ENCODE assay signal across 9 cellular contexts in the genomic region with DNA sequence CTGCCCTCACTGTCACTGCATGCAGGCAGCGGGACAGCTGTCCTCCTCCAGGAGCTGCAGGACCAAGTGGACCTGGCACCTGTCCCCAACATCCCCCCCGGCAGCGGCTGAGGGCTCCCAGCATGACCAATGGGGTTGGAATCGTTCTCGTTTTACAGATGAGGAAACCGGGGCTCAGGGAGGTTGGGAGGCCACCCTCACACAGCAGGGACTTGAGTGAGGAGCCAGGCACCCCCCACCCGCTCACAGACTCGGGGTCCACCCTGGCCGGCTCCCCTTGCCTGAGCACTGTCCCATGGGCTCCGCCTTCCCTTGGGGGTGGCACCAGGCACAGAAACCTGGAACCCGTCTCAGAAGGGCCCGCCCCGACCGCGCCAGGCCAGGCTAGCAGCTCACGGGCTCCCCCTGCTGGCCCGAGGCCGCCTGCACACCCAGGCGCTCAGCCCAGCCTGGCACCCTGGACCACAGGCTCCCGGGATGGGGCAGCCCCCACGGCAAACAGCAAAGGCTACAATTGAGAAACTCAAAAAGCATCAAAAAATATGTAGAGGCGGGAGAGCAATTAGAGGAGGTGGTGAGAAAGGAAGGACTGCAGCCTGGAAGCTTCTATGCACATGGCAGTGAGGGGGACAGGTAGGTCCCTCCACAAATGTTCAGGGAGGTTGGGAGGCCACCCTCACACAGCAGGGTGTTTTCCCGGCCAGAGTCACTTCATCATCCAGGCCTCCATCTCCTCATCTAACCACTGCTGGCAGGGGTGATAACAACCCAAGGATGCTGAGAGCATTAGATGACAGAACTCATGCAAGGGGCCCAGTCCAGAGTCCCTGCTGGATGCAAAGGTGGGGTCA. TPM values are rescaled to one million over a fixed set of nuclear protein-coding genes. Genes with fewer than 3 reads are reported as not detected.
A peak's percentile ranks its signal among the peaks of the same experiment; 100 is the strongest.
DNase-seq lines count a peak whose midpoint lies in the region; ATAC-seq, FAIRE-seq and TF ChIP-seq lines count a peak whose summit lies in the region.
"Had no signal": no experiment of that assay in that cellular context is flagged by ENCODE, and none has a peak within 500 bp of the region (broad histone marks: within the 10 kb centered on the region; RNA-seq: fewer than 3 reads in every experiment).

No MANE protein-coding gene starts in this region.

- H3K27me3 Mint-ChIP-seq in activated T-helper 17 cell treated with anti-CD3 and anti-CD28 coated beads, Interleukin-2, amount 50 U/mL, for 72 hours = no peaks in the 10 kb centered on the region

- WGBS in pancreas, 2 donors = 17 to 18% methylated on average over 23 of the region's 23 CpGs
- WGBS in upper lobe of left lung, 2 donors = 1 to 24% methylated on average over 13 to 22 of the region's 23 CpGs

- no peaks in the 10 kb centered on the region for H3K9me3 Mint-ChIP-seq in activated T-helper 17 cell treated with anti-CD3 and anti-CD28 coated beads, Interleukin-2, amount 50 U/mL, for 72 hours

- H3K4me1 ChIP-seq in Peyer's patch = peaks cover 0 to 18% (median 2%) of the 10 kb centered on the region in 4 donors
- peaks cover 14 to 19% (median 14%) of the 10 kb centered on the region in 3 donors for H3K4me1 ChIP-seq in pancreas
- peaks cover 8 to 16% (median 12%) of the 10 kb centered on the region in 4 donors for H3K4me1 ChIP-seq in upper lobe of left lung

- TF ChIP-seq CTCF in Peyer's patch (IDR thresholded peaks at IDR 0.05) (peak; percentile 93 to 100 (median 96)), pancreas (IDR thresholded peaks at IDR 0.05) (peak; percentile 98 to 100 (median 99)), upper lobe of left lung (IDR thresholded peaks at IDR 0.05) (peak; percentile 94 to 99 (median 96))

- no peak overlapping the region for H3K4me3 Mint-ChIP-seq in activated T-helper 17 cell treated with anti-CD3 and anti-CD28 coated beads, Interleukin-2, amount 50 U/mL, for 72 hours

- ATAC-seq in HG03432 (IDR thresholded peaks at IDR 0.05; ENCODE audit: unreplicated experiment) (peak; percentile 75), pancreas (peak; percentile 65 to 87 (median 80)), upper lobe of left lung (ENCODE audit: low FRiP score in 2 of 2) (peak; percentile 86 to 91)
- peak; percentile 93 for ATAC-seq in activated T-helper 17 cell treated with anti-CD3 and anti-CD28 coated beads, Interleukin-2, amount 50 U/mL, for 72 hours (replicated peaks)

- no peaks in the 10 kb centered on the region for H3K4me1 Mint-ChIP-seq in activated T-helper 17 cell treated with anti-CD3 and anti-CD28 coated beads, Interleukin-2, amount 50 U/mL, for 72 hours

- no peak for TF ChIP-seq EP300 in upper lobe of left lung (IDR thresholded peaks at IDR 0.05)

- FAIRE-seq in frontal cortex (lab: Jason Lieb, UNC) (no peak), pancreas (lab: Jason Lieb, UNC) (no peak)
- FAIRE-seq: A204.1 had no signal

- no peak overlapping the region for H3K27ac ChIP-seq in Peyer's patch
- no peak overlapping the region for H3K27ac ChIP-seq in pancreas
- H3K27ac ChIP-seq in upper lobe of left lung = no peak overlapping the region

- H3K4me3 ChIP-seq in Peyer's patch = no peak overlapping the region
- no peak overlapping the region for H3K4me3 ChIP-seq in pancreas
- no peak overlapping the region for H3K4me3 ChIP-seq in upper lobe of left lung

- H3K36me3 Mint-ChIP-seq in activated T-helper 17 cell treated with anti-CD3 and anti-CD28 coated beads, Interleukin-2, amount 50 U/mL, for 72 hours (ENCODE audit: low read depth) = no peaks in the 10 kb centered on the region

- H3K36me3 ChIP-seq in Peyer's patch = no peaks in the 10 kb centered on the region
- H3K36me3 ChIP-seq in pancreas = no peaks in the 10 kb centered on the region
- no peaks in the 10 kb centered on the region for H3K36me3 ChIP-seq in upper lobe of left lung

- no peaks in the 10 kb centered on the region for H3K27me3 ChIP-seq in Peyer's patch
- no peaks in the 10 kb centered on the region for H3K27me3 ChIP-seq in pancreas
- H3K27me3 ChIP-seq in upper lobe of left lung = no peaks in the 10 kb centered on the region

- TF ChIP-seq POLR2A in Peyer's patch (IDR thresholded peaks at IDR 0.05) (no peak), upper lobe of left lung (IDR thresholded peaks at IDR 0.05) (no peak)

- intact Hi-C loops in pancreas (cut with DNase I) = loop anchor here in 2 of 3 donors (5.0 to 10.0 kb wide), 2 partner anchors 151 to 328 kb away; no protein-coding TSS in a partner anchor

- DNase-seq in DMS 273 (lab: John Stamatoyannopoulos, UW; ENCODE audit: unreplicated experiment) (peak; percentile 73), DMS 273 treated with DMSO at 0.1 percent for 48 hours (lab: John Stamatoyannopoulos, UW) (no peak), Peyer's patch (peak; percentile 51 to 83 (median 72)), frontal cortex (ENCODE audit: low spot score in 2 of 2) (peak; percentile 79 to 95), pancreas (peak; percentile 38 to 90 (median 74)), upper lobe of left lung (peak; percentile 72 to 95)

- H3K27ac Mint-ChIP-seq in activated T-helper 17 cell treated with anti-CD3 and anti-CD28 coated beads, Interleukin-2, amount 50 U/mL, for 72 hours = no peak overlapping the region

- H3K9me3 ChIP-seq in Peyer's patch (no peaks in the 10 kb centered on the region), pancreas (no peaks in the 10 kb centered on the region), upper lobe of left lung (no peaks in the 10 kb centered on the region)

RNA-seq across cellular contexts. Expression of a gene that starts 12.8 kb away (rescaled TPM):
- total RNA-seq in Peyer's patch = 10 to 100 TPM; 17.1 to 30.0 (median 29.3) TPM
- total RNA-seq in activated T-helper 17 cell treated with anti-CD3 and anti-CD28 coated beads, Interleukin-2, amount 50 U/mL, for 72 hours = 1 to 10 TPM; 5.4 to 9.6 TPM
- total RNA-seq in frontal cortex = 19.6 TPM
- total RNA-seq in pancreas = 10 to 100 TPM; 26.0 to 37.8 (median 30.3) TPM
- 100 to 1,000 TPM in 1 of 2 donors, 10 to 100 TPM in 1; 85.1 to 126 TPM for polyA plus RNA-seq in pancreas
- 10 to 100 TPM; 16.7 to 59.7 (median 33.5) TPM for total RNA-seq in upper lobe of left lung

RNA-seq across cellular contexts. Expression of a gene that starts 32.9 kb away (rescaled TPM):
- total RNA-seq in Peyer's patch (100 to 1,000 TPM in 1 of 4 donors, 10 to 100 TPM in 3; 50.3 to 106 (median 67.0) TPM), frontal cortex (91.7 TPM), pancreas (10 to 100 TPM; 23.7 to 73.0 (median 39.3) TPM), upper lobe of left lung (100 to 1,000 TPM in 1 of 6 donors, 10 to 100 TPM in 5; 37.8 to 132 (median 82.6) TPM)
- total RNA-seq in activated T-helper 17 cell treated with anti-CD3 and anti-CD28 coated beads, Interleukin-2, amount 50 U/mL, for 72 hours = 100 to 1,000 TPM; 259 to 462 TPM
- polyA plus RNA-seq in pancreas = 10 to 100 TPM; 34.2 to 37.6 TPM

RNA-seq across cellular contexts. Expression of a gene that starts 53.5 kb away (rescaled TPM):
- total RNA-seq in Peyer's patch (10 to 100 TPM; 15.1 to 94.1 (median 23.2) TPM), frontal cortex (0.41 TPM), pancreas (10 to 100 TPM in 2 of 6 donors, 1 to 10 TPM in 4; 1.9 to 16.3 (median 6.3) TPM), upper lobe of left lung (100 to 1,000 TPM in 3 of 6 donors, 10 to 100 TPM in 3; 33.2 to 119 (median 89.3) TPM)
- total RNA-seq in activated T-helper 17 cell treated with anti-CD3 and anti-CD28 coated beads, Interleukin-2, amount 50 U/mL, for 72 hours = 100 to 1,000 TPM; 172 to 191 TPM
- 10 to 100 TPM in 1 of 2 donors, 1 to 10 TPM in 1; 9.7 to 12.6 TPM for polyA plus RNA-seq in pancreas
